In the genomic region with DNA sequence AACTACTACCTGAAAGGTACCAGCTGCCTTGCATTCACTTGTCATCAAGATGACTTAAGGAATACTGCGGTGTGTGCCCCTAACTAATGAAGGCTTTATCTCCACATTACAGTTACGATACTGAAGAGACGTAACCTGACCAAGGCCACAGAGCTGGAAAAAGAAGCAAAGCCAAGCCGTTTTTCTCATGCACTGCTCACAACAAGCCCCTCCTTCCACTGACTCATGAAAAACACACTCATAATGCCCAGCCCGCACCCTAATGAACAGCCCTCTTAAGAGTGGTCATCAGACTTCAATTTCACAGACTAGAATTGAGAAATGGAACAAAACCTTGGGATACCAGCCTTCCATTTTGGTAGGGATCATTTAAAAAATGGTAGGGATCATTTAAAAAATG, we compare ENCODE assay signal across 12 cellular contexts. TPM values are rescaled to one million over a fixed set of nuclear protein-coding genes. Genes with fewer than 3 reads are reported as not detected.
A peak's percentile ranks its signal among the peaks of the same experiment; 100 is the strongest.
DNase-seq lines count a peak whose midpoint lies in the region; ATAC-seq and TF ChIP-seq lines count a peak whose summit lies in the region.
"Had no signal": no experiment of that assay in that cellular context is flagged by ENCODE, and none has a peak within 500 bp of the region (broad histone marks: within the 10 kb centered on the region; RNA-seq: fewer than 3 reads in every experiment).

No MANE protein-coding gene starts in this region.

- ATAC-seq in left ventricle myocardium superior (peak; percentile 23), right cardiac atrium (peak; percentile 55), HG02981 (IDR thresholded peaks at IDR 0.05; ENCODE audit: unreplicated experiment) (no peak)
- ATAC-seq: Panc1 had no signal

- H3K27me3 ChIP-seq in left ventricle myocardium inferior (ENCODE audit: low read depth), result no peaks in the 10 kb centered on the region
- H3K27me3 ChIP-seq in ascending aorta, result no peaks in the 10 kb centered on the region
- H3K27me3 ChIP-seq in right cardiac atrium (ENCODE audit: control insufficient read depth, insufficient read depth), result no peaks in the 10 kb centered on the region
- no peaks in the 10 kb centered on the region for H3K27me3 ChIP-seq in testis

- no peaks in the 10 kb centered on the region for H3K9me3 ChIP-seq in left ventricle myocardium inferior (replicated peaks)
- H3K9me3 ChIP-seq in ascending aorta, result no peaks in the 10 kb centered on the region
- no peaks in the 10 kb centered on the region for H3K9me3 ChIP-seq in right cardiac atrium (ENCODE audit: control insufficient read depth, low read length)
- no peaks in the 10 kb centered on the region for H3K9me3 ChIP-seq in testis

- H3K27ac ChIP-seq in left ventricle myocardium inferior (replicated peaks), result no peak overlapping the region
- peak overlapping the region; percentile 37 to 51 for H3K27ac ChIP-seq in ascending aorta
- H3K27ac ChIP-seq in right cardiac atrium (ENCODE audit: low read length), result no peak overlapping the region
- H3K27ac ChIP-seq in testis, result peak overlapping the region; percentile 26 to 32
- H3K27ac ChIP-seq: C4-2B, WERI-Rb-1 had no signal

- H3K4me1 ChIP-seq in left ventricle myocardium inferior, result peaks cover 32% of the 10 kb centered on the region
- H3K4me1 ChIP-seq in ascending aorta, result peaks cover 0 to 2% of the 10 kb centered on the region in 2 donors
- H3K4me1 ChIP-seq in right cardiac atrium (ENCODE audit: control insufficient read depth, insufficient read depth, low read length), result peaks cover 2% of the 10 kb centered on the region
- H3K4me1 ChIP-seq in testis, result peaks cover 7% of the 10 kb centered on the region

- H3K36me3 ChIP-seq in left ventricle myocardium inferior, result peaks cover 98% of the 10 kb centered on the region
- H3K36me3 ChIP-seq in ascending aorta, result peaks cover 35 to 84% of the 10 kb centered on the region in 2 donors
- no peaks in the 10 kb centered on the region for H3K36me3 ChIP-seq in testis (ENCODE audit: low read depth, missing control alignments)

- TF ChIP-seq POLR2A in testis (IDR thresholded peaks at IDR 0.05), result no peak

- TF ChIP-seq CTCF in left ventricle myocardium inferior (IDR thresholded peaks at IDR 0.05; ENCODE audit: borderline replicate concordance), result no peak
- no peak for TF ChIP-seq CTCF in ascending aorta (IDR thresholded peaks at IDR 0.05)
- TF ChIP-seq CTCF in testis (IDR thresholded peaks at IDR 0.05), result no peak

- WGBS in right cardiac atrium, result 70% methylated on average over 5 of the region's 5 CpGs
- 33 to 41% methylated on average over 5 of the region's 5 CpGs for WGBS in testis, 2 donors

- H3K4me3 ChIP-seq in left ventricle myocardium inferior (no peak overlapping the region), ascending aorta (no peak overlapping the region), right cardiac atrium (ENCODE audit: low read length) (no peak overlapping the region), testis (no peak overlapping the region)

- intact Hi-C loops in left ventricle myocardium superior (cut with micrococcal nuclease), result no loop called here
- intact Hi-C loops in left ventricle myocardium inferior (cut with micrococcal nuclease), result no loop called here
- intact Hi-C loops in ascending aorta (cut with DNase I), result no loop called here
- intact Hi-C loops in right cardiac atrium (cut with DNase I), result no loop called here
- intact Hi-C loops in testis (cut with DNase I; ENCODE audit: low total_unique reads), result no loop called here

- DNase-seq in left ventricle myocardium superior (no peak), left ventricle myocardium inferior (no peak), ascending aorta (ENCODE audit: low spot score in 2 of 2) (no peak), right cardiac atrium (no peak), testis (peak; percentile 48), NCI-H146 treated with DMSO at 0.1 percent for 48 hours (lab: John Stamatoyannopoulos, UW; ENCODE audit: unreplicated experiment) (no peak), NCI-H774 (lab: John Stamatoyannopoulos, UW) (no peak)
- DNase-seq: foreskin melanocyte, WERI-Rb-1 had no signal

RNA-seq across cellular contexts. Expression of gene PSMD6, which starts 11.6 kb away (rescaled TPM):
- total RNA-seq in left ventricle myocardium superior (70.7 TPM), left ventricle myocardium inferior (78.3 TPM), ascending aorta (49.2 TPM), right cardiac atrium (10 to 100 TPM; 62.8 to 75.1 (median 71.5) TPM), testis (100 to 1,000 TPM; 105 to 128 TPM)
- polyA plus RNA-seq in right cardiac atrium (86.4 TPM), testis (ENCODE audit: insufficient read depth, low read depth, low replicate concordance) (249 TPM)

Comparison
In these comparisons a context has a peak if more than half of its experiments do, and no peak if none do; other contexts are left out.
1. H3K27ac ChIP-seq: peak in ascending aorta (2 of 2) and testis (2 of 2); none in left ventricle myocardium inferior (single experiment) and right cardiac atrium (single experiment).